ENCODE assay signal across 1 cellular context in genomic region chr12:48680861-48681260, GRCh38.
TF ChIP-seq lines count a peak whose summit lies in the region.

No MANE protein-coding gene starts in this region.

TF ChIP-seq in HepG2, 621 proteins besides CTCF, POLR2A, EP300 and RAD21:
- TF ChIP-seq TBP (CRISPR knock-in tag; IDR thresholded peaks at IDR 0.05): no peak
- TF ChIP-seq, protein P1, sequence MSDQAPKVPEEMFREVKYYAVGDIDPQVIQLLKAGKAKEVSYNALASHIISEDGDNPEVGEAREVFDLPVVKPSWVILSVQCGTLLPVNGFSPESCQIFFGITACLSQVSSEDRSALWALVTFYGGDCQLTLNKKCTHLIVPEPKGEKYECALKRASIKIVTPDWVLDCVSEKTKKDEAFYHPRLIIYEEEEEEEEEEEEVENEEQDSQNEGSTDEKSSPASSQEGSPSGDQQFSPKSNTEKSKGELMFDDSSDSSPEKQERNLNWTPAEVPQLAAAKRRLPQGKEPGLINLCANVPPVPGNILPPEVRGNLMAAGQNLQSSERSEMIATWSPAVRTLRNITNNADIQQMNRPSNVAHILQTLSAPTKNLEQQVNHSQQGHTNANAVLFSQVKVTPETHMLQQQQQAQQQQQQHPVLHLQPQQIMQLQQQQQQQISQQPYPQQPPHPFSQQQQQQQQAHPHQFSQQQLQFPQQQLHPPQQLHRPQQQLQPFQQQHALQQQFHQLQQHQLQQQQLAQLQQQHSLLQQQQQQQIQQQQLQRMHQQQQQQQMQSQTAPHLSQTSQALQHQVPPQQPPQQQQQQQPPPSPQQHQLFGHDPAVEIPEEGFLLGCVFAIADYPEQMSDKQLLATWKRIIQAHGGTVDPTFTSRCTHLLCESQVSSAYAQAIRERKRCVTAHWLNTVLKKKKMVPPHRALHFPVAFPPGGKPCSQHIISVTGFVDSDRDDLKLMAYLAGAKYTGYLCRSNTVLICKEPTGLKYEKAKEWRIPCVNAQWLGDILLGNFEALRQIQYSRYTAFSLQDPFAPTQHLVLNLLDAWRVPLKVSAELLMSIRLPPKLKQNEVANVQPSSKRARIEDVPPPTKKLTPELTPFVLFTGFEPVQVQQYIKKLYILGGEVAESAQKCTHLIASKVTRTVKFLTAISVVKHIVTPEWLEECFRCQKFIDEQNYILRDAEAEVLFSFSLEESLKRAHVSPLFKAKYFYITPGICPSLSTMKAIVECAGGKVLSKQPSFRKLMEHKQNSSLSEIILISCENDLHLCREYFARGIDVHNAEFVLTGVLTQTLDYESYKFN (CRISPR knock-in tag; conservative IDR thresholded peaks at IDR 0.05): no peak
TF ChIP-seq in HepG2: peak in this region for 0.
